In genomic region chr22:27542602-27543001, GRCh38 we compare ENCODE assay signal across 29 cellular contexts.
"Had no signal": no experiment of that assay in that cellular context is flagged by ENCODE, and none has a peak within 500 bp of the region (broad histone marks: within the 10 kb centered on the region; RNA-seq: fewer than 3 reads in every experiment).

No MANE protein-coding gene starts in this region.

- H3K27me3 ChIP-seq: adrenal gland, body of pancreas, pancreas, right atrium auricular region had no signal

- H3K9me3 ChIP-seq: adrenal gland, body of pancreas, gastrocnemius medialis, pancreas, right atrium auricular region, suprapubic skin, tibial artery had no signal

- H3K4me3 ChIP-seq: adrenal gland, body of pancreas, gastrocnemius medialis, pancreas, right atrium auricular region, smooth muscle cell, suprapubic skin, tibial artery had no signal

- H3K4me2 ChIP-seq: smooth muscle cell had no signal

- DNase-seq: activated CD4-positive, alpha-beta T cell treated with anti-CD3 and anti-CD28 coated beads for 48 hours; activated CD4-positive, alpha-beta T cell treated with anti-CD3 and anti-CD28 coated beads, Interleukin-2, amount 50 U/mL, for 48 hours; activated CD8-positive, alpha-beta memory T cell treated with anti-CD3 and anti-CD28 coated beads for 24 hours; activated effector memory CD4-positive, alpha-beta T cell treated with Interleukin-2 at 50 U/mL for 16 hours; activated naive CD4-positive, alpha-beta T cell treated with Interleukin-2 at 50 U/mL for 16 hours; adrenal gland; aorta; body of pancreas; cortex of kidney; effector memory CD8-positive, alpha-beta T cell; erythroblast; gastrocnemius medialis; left ventricle myocardium superior; naive B cell; nucleus accumbens; pancreas; stimulated activated CD4-positive, alpha-beta T cell treated with anti-CD3 and anti-CD28 coated beads, Interleukin-1b, Interleukin-23, amount 100 ng/mL, for 48 hours; stimulated activated CD4-positive, alpha-beta T cell treated with anti-CD3 and anti-CD28 coated beads, Interleukin-4, amount 100 ng/mL, for 4 hours; stimulated activated CD8-positive, alpha-beta memory T cell treated with anti-CD3 and anti-CD28 coated beads, Interleukin-4, amount 100 ng/mL, for 48 hours; stimulated activated naive CD4-positive, alpha-beta T cell; T-helper 9 cell; tibial artery had no signal

- H3K4me1 ChIP-seq: adrenal gland, body of pancreas, pancreas, right atrium auricular region, tibial artery had no signal

- ATAC-seq: activated CD4-positive, CD25-positive, alpha-beta regulatory T cell treated with anti-CD3 and anti-CD28 coated beads, Interleukin-2, amount 50 U/mL, for 24 hours; body of pancreas; effector memory CD8-positive, alpha-beta T cell; gastrocnemius medialis; left ventricle myocardium superior; pancreas had no signal

- H3K36me3 ChIP-seq: adrenal gland, gastrocnemius medialis, pancreas, right atrium auricular region, suprapubic skin, tibial artery had no signal

- FAIRE-seq: islet of Langerhans, pancreas, TTC549 had no signal

- H3K27ac ChIP-seq: adrenal gland, body of pancreas, gastrocnemius medialis, pancreas, right atrium auricular region, suprapubic skin, tibial artery, VCaP had no signal
